Comparison of ENCODE assay signal across 12 cellular contexts in genomic region chr14:74980398-74980745, GRCh38. TPM values are rescaled to one million over a fixed set of nuclear protein-coding genes. Genes with fewer than 3 reads are reported as not detected.
A peak's percentile ranks its signal among the peaks of the same experiment; 100 is the strongest.
DNase-seq lines count a peak whose midpoint lies in the region; ATAC-seq, FAIRE-seq and TF ChIP-seq lines count a peak whose summit lies in the region.
"Had no signal": no experiment of that assay in that cellular context is flagged by ENCODE, and none has a peak within 500 bp of the region (broad histone marks: within the 10 kb centered on the region; RNA-seq: fewer than 3 reads in every experiment).

No MANE protein-coding gene starts in this region.

- no peak overlapping the region for H3K4me3 Mint-ChIP-seq in endodermal cell
- H3K4me3 Mint-ChIP-seq: CD4-positive, alpha-beta memory T cell; naive thymus-derived CD4-positive, alpha-beta T cell had no signal

- H3K4me1 Mint-ChIP-seq in endodermal cell, result peaks cover 36% of the 10 kb centered on the region
- H3K4me1 Mint-ChIP-seq: CD4-positive, alpha-beta memory T cell had no signal

- no peak for ATAC-seq in GM21390 (IDR thresholded peaks at IDR 0.05; ENCODE audit: unreplicated experiment)
- ATAC-seq: naive thymus-derived CD4-positive, alpha-beta T cell had no signal

- DNase-seq in GM13976 (ENCODE audit: low spot score) (peak; percentile 9), NCI-H1092 treated with DMSO at 0.1 percent for 48 hours (lab: John Stamatoyannopoulos, UW) (peak; percentile 52), endodermal cell (no peak), trophoblast cell (no peak), H54 (ENCODE audit: insufficient read length, low spot score) (no peak), NCI-H128 (lab: John Stamatoyannopoulos, UW; ENCODE audit: unreplicated experiment) (no peak)
- DNase-seq: CD4-positive, alpha-beta memory T cell; Kasumi-1; naive thymus-derived CD4-positive, alpha-beta T cell; stimulated activated naive CD4-positive, alpha-beta T cell treated with Interleukin-2 at 50 U/mL for 16 hours had no signal

- no peak overlapping the region for H3K9ac ChIP-seq in endodermal cell (ENCODE audit: extremely low read depth, low read length, poor library complexity, severe bottlenecking)
- no peak overlapping the region for H3K9ac ChIP-seq in trophoblast cell (ENCODE audit: low read length)

- H2BK120ac ChIP-seq in trophoblast cell (ENCODE audit: insufficient read depth, low read length, poor library complexity), result peak overlapping the region; percentile 54

- in situ Hi-C loops in GM13976 (cut with MboI; ENCODE audit: low sequenced_read_pairs, unreplicated experiment), result no loop called here

- peak overlapping the region; percentile 12 for H3K4ac ChIP-seq in trophoblast cell (ENCODE audit: low read depth, low read length)

- H3K27ac Mint-ChIP-seq in endodermal cell, result peak overlapping the region; percentile 12
- H3K27ac Mint-ChIP-seq: CD4-positive, alpha-beta memory T cell; naive thymus-derived CD4-positive, alpha-beta T cell had no signal

- H4K91ac ChIP-seq in trophoblast cell (ENCODE audit: low read depth, low read length), result peak overlapping the region; percentile 22

- H3K27me3 Mint-ChIP-seq in endodermal cell (ENCODE audit: insufficient read depth), result peaks cover 2% of the 10 kb centered on the region
- H3K27me3 Mint-ChIP-seq: CD4-positive, alpha-beta memory T cell; naive thymus-derived CD4-positive, alpha-beta T cell had no signal

- H2BK5ac ChIP-seq in trophoblast cell (ENCODE audit: low read depth, low read length, poor library complexity), result peak overlapping the region; percentile 10

- H3K36me3 Mint-ChIP-seq in endodermal cell (ENCODE audit: low read depth), result no peaks in the 10 kb centered on the region
- H3K36me3 Mint-ChIP-seq: CD4-positive, alpha-beta memory T cell; naive thymus-derived CD4-positive, alpha-beta T cell had no signal

- H3K4me2 ChIP-seq in trophoblast cell (ENCODE audit: low read length), result peak overlapping the region; percentile 2

- no peaks in the 10 kb centered on the region for H3K9me3 ChIP-seq in endodermal cell (ENCODE audit: control insufficient read depth, low read length)
- no peaks in the 10 kb centered on the region for H3K9me3 ChIP-seq in trophoblast cell (ENCODE audit: insufficient read depth, low read depth, low read length)

- H3K4me3 ChIP-seq in endodermal cell (ENCODE audit: low read length) (no peak overlapping the region), trophoblast cell (ENCODE audit: low read depth, low read length) (no peak overlapping the region)

- no peak overlapping the region for H4K8ac ChIP-seq in trophoblast cell (ENCODE audit: low read depth, low read length)

- H3K9me3 Mint-ChIP-seq in endodermal cell, result no peaks in the 10 kb centered on the region
- H3K9me3 Mint-ChIP-seq: CD4-positive, alpha-beta memory T cell; naive thymus-derived CD4-positive, alpha-beta T cell had no signal

- no peak overlapping the region for H4K12ac ChIP-seq in trophoblast cell (ENCODE audit: low read depth, low read length)

- no peak overlapping the region for H3K23ac ChIP-seq in trophoblast cell (ENCODE audit: low read length)

- WGBS in endodermal cell (ENCODE audit: insufficient coverage in 1 of 2, insufficient read length in 1 of 2), 2 experiments, result 91 to 92% methylated on average over 3 to 4 of the region's 4 CpGs
- WGBS in trophoblast cell (ENCODE audit: extremely low coverage, insufficient coverage, insufficient read length), result no CpG with 5 or more reads among the region's 4 CpGs

- H3K79me2 ChIP-seq in trophoblast cell (ENCODE audit: control insufficient read depth, insufficient read depth, low read length, poor library complexity), result peaks cover 4% of the 10 kb centered on the region

- peaks cover 26% of the 10 kb centered on the region for H3K4me1 ChIP-seq in endodermal cell (ENCODE audit: control insufficient read depth, insufficient read depth, low read length)
- peaks cover 28 to 41% of the 10 kb centered on the region in 2 experiments for H3K4me1 ChIP-seq in trophoblast cell (ENCODE audit: control insufficient read depth in 1 of 2, insufficient read depth in 2 of 2, low read length in 2 of 2)

- no peaks in the 10 kb centered on the region for H3K36me3 ChIP-seq in endodermal cell (ENCODE audit: control insufficient read depth, insufficient read depth, low read length)
- no peaks in the 10 kb centered on the region for H3K36me3 ChIP-seq in trophoblast cell (ENCODE audit: control insufficient read depth in 1 of 2, insufficient read depth in 2 of 2, low read length in 2 of 2)

- no peak for FAIRE-seq in H54 (lab: Jason Lieb, UNC)
- FAIRE-seq: bronchial epithelial cell had no signal

- H3K27me3 ChIP-seq in endodermal cell (ENCODE audit: control insufficient read depth, insufficient read depth, low read length, poor library complexity, severe bottlenecking), result no peaks in the 10 kb centered on the region
- H3K27me3 ChIP-seq in trophoblast cell (ENCODE audit: insufficient read depth, low read length), result no peaks in the 10 kb centered on the region

- peak overlapping the region; percentile 2 for H2AK5ac ChIP-seq in trophoblast cell (ENCODE audit: low read length)

- TF ChIP-seq POLR2A in H54 (IDR thresholded peaks at IDR 0.05; ENCODE audit: low read depth, low read length), result no peak

- H3K14ac ChIP-seq in trophoblast cell (ENCODE audit: low read length), result no peak overlapping the region

- TF ChIP-seq CTCF in GM13976 (IDR thresholded peaks at IDR 0.05; ENCODE audit: borderline replicate concordance, control extremely low read depth, extremely low read depth, insufficient read depth, missing control alignments), result no peak
- TF ChIP-seq CTCF in endodermal cell (conservative IDR thresholded peaks at IDR 0.05), result no peak

- no peak overlapping the region for H3K18ac ChIP-seq in trophoblast cell (ENCODE audit: low read length)

- peaks cover 37% of the 10 kb centered on the region for H3K79me1 ChIP-seq in trophoblast cell (ENCODE audit: low read length)

- peak overlapping the region; percentile 85 for H2BK12ac ChIP-seq in trophoblast cell (ENCODE audit: low read length)

- H3K27ac ChIP-seq in endodermal cell (ENCODE audit: low read depth, low read length), result peak overlapping the region; percentile 68
- no peak overlapping the region for H3K27ac ChIP-seq in trophoblast cell (ENCODE audit: low read depth, low read length)

- peak overlapping the region; percentile 26 for H2AFZ ChIP-seq in trophoblast cell (ENCODE audit: insufficient read depth, low read length, poor library complexity)

RNA-seq across cellular contexts. Expression of gene EIF2B2, which starts 22.3 kb away (rescaled TPM):
- total RNA-seq in endodermal cell, result 10 to 100 TPM; 35.0 to 41.6 TPM
- 47.8 TPM for polyA plus RNA-seq in endodermal cell (2013, experiment 1 of 2)
- 43.8 TPM for polyA plus RNA-seq in endodermal cell (2013, experiment 2 of 2)
- polyA plus RNA-seq in trophoblast cell (2013), result 115 and 119 TPM in 2 replicates

RNA-seq across cellular contexts. Expression of gene PGF, which starts 25.0 kb away (rescaled TPM):
- 1 to 10 TPM; 5.0 to 7.6 TPM for total RNA-seq in endodermal cell
- 6.4 TPM for polyA plus RNA-seq in endodermal cell (2013, experiment 1 of 2)
- polyA plus RNA-seq in endodermal cell (2013, experiment 2 of 2), result 6.2 TPM
- 746 and 849 TPM in 2 replicates for polyA plus RNA-seq in trophoblast cell (2013)
- total RNA-seq: CD4-positive, alpha-beta memory T cell had no signal

RNA-seq across cellular contexts. Expression of gene RPS6KL1, which starts 57.3 kb away (rescaled TPM):
- total RNA-seq in endodermal cell, result 10 to 100 TPM in 1 of 2 donors, 1 to 10 TPM in 1; 4.4 to 10.4 TPM
- 9.9 TPM for polyA plus RNA-seq in endodermal cell (2013, experiment 1 of 2)
- 8.9 TPM for polyA plus RNA-seq in endodermal cell (2013, experiment 2 of 2)
- polyA plus RNA-seq in trophoblast cell (2013), result 0.31 and 0.67 TPM in 2 replicates

Comparison
In these comparisons a context has a peak if more than half of its experiments do, and no peak if none do; other contexts are left out.
1. DNase-seq: peak in GM13976 (single experiment) and NCI-H1092 treated with DMSO at 0.1 percent for 48 hours (single experiment); none in endodermal cell (single experiment), trophoblast cell (0 of 2), H54 (single experiment) and NCI-H128 (single experiment).